In genomic region chr4:153651041-153651960, GRCh38 we compare ENCODE assay signal across 9 cellular contexts. TPM values are rescaled to one million over a fixed set of nuclear protein-coding genes. Genes with fewer than 3 reads are reported as not detected.
DNase-seq lines count a peak whose midpoint lies in the region; ATAC-seq, FAIRE-seq and TF ChIP-seq lines count a peak whose summit lies in the region.
"Had no signal": no experiment of that assay in that cellular context is flagged by ENCODE, and none has a peak within 500 bp of the region (broad histone marks: within the 10 kb centered on the region; RNA-seq: fewer than 3 reads in every experiment).

No MANE protein-coding gene starts in this region.

- H4K20me1 ChIP-seq in PC-9 (ENCODE audit: insufficient read depth) (no peaks in the 10 kb centered on the region), keratinocyte (ENCODE audit: control insufficient read depth, extremely low read depth, insufficient read depth, low read length) (no peaks in the 10 kb centered on the region)

- H3K27ac Mint-ChIP-seq in CD4-positive, alpha-beta T cell: peak overlapping the region; percentile 73

- peak overlapping the region; percentile 16; the same call in 1 of the 2 replicates for H3K4me3 ChIP-seq in PC-9
- H3K4me3 ChIP-seq in keratinocyte (ENCODE audit: control insufficient read depth in 2 of 3, extremely low read depth in 1 of 3, insufficient read depth in 2 of 3, low read depth in 1 of 3, low read length in 3 of 3): no peak overlapping the region

- H3K9me1 ChIP-seq in keratinocyte (ENCODE audit: control insufficient read depth, extremely low read depth, insufficient read depth, low read length): no peaks in the 10 kb centered on the region

- H3K4me1 Mint-ChIP-seq in CD4-positive, alpha-beta T cell (ENCODE audit: low read depth): peaks cover 32% of the 10 kb centered on the region

- no peak overlapping the region for H3K9ac ChIP-seq in keratinocyte (ENCODE audit: control insufficient read depth, extremely low read depth, insufficient read depth, low read length)

- no peak for TF ChIP-seq CTCF in CD4-positive, alpha-beta T cell (IDR thresholded peaks at IDR 0.05)
- TF ChIP-seq CTCF in PC-9 (conservative IDR thresholded peaks at IDR 0.05) (no peak), keratinocyte (optimal IDR thresholded peaks at IDR 0.05 in 1 of 3, IDR thresholded peaks at IDR 0.05 in 1 of 3, conservative IDR thresholded peaks at IDR 0.05 in 1 of 3; ENCODE audit: extremely low read depth in 1 of 3, insufficient read depth in 2 of 3, low read length in 3 of 3) (no peak)

- BruUV-seq in PC-9 (replicated peaks; lab: Mats Ljungman, UMichigan): no TSS peak

- peak; percentile 99 for ATAC-seq in CD4-positive, alpha-beta T cell (ENCODE audit: poor library complexity)
- no peak for ATAC-seq in GM21737 (IDR thresholded peaks at IDR 0.05; ENCODE audit: unreplicated experiment)

- intact Hi-C loops in CD4-positive, alpha-beta T cell (cut with DNase I, micrococcal nuclease): no loop called here
- intact Hi-C loops in PC-9 (cut with micrococcal nuclease; ENCODE audit: unreplicated experiment): no loop called here

- peak overlapping the region; percentile 56 for H3K4me3 Mint-ChIP-seq in CD4-positive, alpha-beta T cell

- H3K9me3 ChIP-seq in CD4-positive, alpha-beta T cell (ENCODE audit: control insufficient read depth, low read length): no peaks in the 10 kb centered on the region
- H3K9me3 ChIP-seq in PC-9 (ENCODE audit: insufficient read depth, low read depth) (no peaks in the 10 kb centered on the region), keratinocyte (ENCODE audit: control insufficient read depth, low read depth, low read length) (no peaks in the 10 kb centered on the region)

- H3K79me2 ChIP-seq in PC-9 (ENCODE audit: low read depth): no peaks in the 10 kb centered on the region
- no peaks in the 10 kb centered on the region for H3K79me2 ChIP-seq in keratinocyte (ENCODE audit: control insufficient read depth, insufficient read depth, low read length)

- no peaks in the 10 kb centered on the region for H3K36me3 Mint-ChIP-seq in CD4-positive, alpha-beta T cell (ENCODE audit: low read depth)

- no peaks in the 10 kb centered on the region for H3K27me3 Mint-ChIP-seq in CD4-positive, alpha-beta T cell

- H3K36me3 ChIP-seq in PC-9 (ENCODE audit: low read depth): no peaks in the 10 kb centered on the region
- no peaks in the 10 kb centered on the region for H3K36me3 ChIP-seq in keratinocyte (ENCODE audit: control insufficient read depth in 2 of 2, extremely low read depth in 1 of 2, insufficient read depth in 2 of 2, low read length in 2 of 2)

- peak overlapping the region; percentile 63 for H3K4me2 ChIP-seq in PC-9
- H3K4me2 ChIP-seq in keratinocyte (ENCODE audit: control insufficient read depth, extremely low read depth, insufficient read depth, low read depth, low read length): peak overlapping the region; percentile 52

- peak overlapping the region; percentile 39; the same call in 1 of the 2 replicates for H2AFZ ChIP-seq in PC-9
- H2AFZ ChIP-seq in keratinocyte (ENCODE audit: control insufficient read depth, low read length): peak overlapping the region; percentile 0

- H3K9me2 ChIP-seq in PC-9 (ENCODE audit: insufficient read depth): no peaks in the 10 kb centered on the region

- no peak overlapping the region for H3K27ac ChIP-seq in CD4-positive, alpha-beta T cell (ENCODE audit: low read depth, low read length)
- H3K27ac ChIP-seq in PC-9 (peak overlapping the region; percentile 73), keratinocyte (ENCODE audit: control insufficient read depth, insufficient read depth, low read length) (peak overlapping the region; percentile 46)

- peak; percentile 55 for FAIRE-seq in keratinocyte (lab: Jason Lieb, UNC)
- FAIRE-seq: TTC549 had no signal

- peaks cover 5% of the 10 kb centered on the region; the same call in 1 of the 2 replicates for H3F3A ChIP-seq in PC-9 (ENCODE audit: insufficient read depth, low read depth)

- dilution Hi-C loops in keratinocyte (cut with MboI; ENCODE audit: extremely low pct_ligation_motif_present, low sequenced_read_pairs): no loop called here

- no peaks in the 10 kb centered on the region for H3K9me3 Mint-ChIP-seq in CD4-positive, alpha-beta T cell

- H3K4me1 ChIP-seq in PC-9 (replicated peaks; ENCODE audit: insufficient read depth): peaks cover 19% of the 10 kb centered on the region
- peaks cover 10% of the 10 kb centered on the region for H3K4me1 ChIP-seq in keratinocyte (ENCODE audit: control insufficient read depth, extremely low read depth, insufficient read depth, low read length)

- CTCF ChIA-PET in CD4-positive, alpha-beta T cell (lab: Charles Lee): interaction anchor here (0.6 kb wide), 1 partner anchor 8 kb away, joined by 3 read pairs; no protein-coding TSS in a partner anchor
- CTCF ChIA-PET in PC-9 (lab: Charles Lee): no interaction called here

- peak in 8 of 10 experiments; percentile 28 to 53 (median 46) for DNase-seq in CD4-positive, alpha-beta T cell
- DNase-seq in PC-9 (no peak), keratinocyte (ENCODE audit: low read depth, low spot score) (no peak), NCI-H82 treated with DMSO at 0.1 percent for 48 hours (lab: John Stamatoyannopoulos, UW; ENCODE audit: unreplicated experiment) (no peak), islet precursor cell (no peak)
- DNase-seq in activated naive CD4-positive, alpha-beta T cell treated with Interleukin-2 at 50 U/mL for 16 hours: peak; percentile 56
- peak; percentile 32 to 34 for DNase-seq in stimulated activated CD8-positive, alpha-beta memory T cell treated with anti-CD3 and anti-CD28 coated beads, Interleukin-15, amount 100 ng/mL, for 48 hours (ENCODE audit: low read depth in 2 of 2)

- POLR2A ChIA-PET in CD4-positive, alpha-beta T cell (lab: Charles Lee): interaction anchor here (1.2 to 1.4 kb wide), 2 partner anchors 8 to 155 kb away, joined by 3 to 6 read pairs; no protein-coding TSS in a partner anchor
- POLR2A ChIA-PET in PC-9 (lab: Charles Lee; ENCODE audit: unreplicated experiment): no interaction called here

- H3K27me3 ChIP-seq in CD4-positive, alpha-beta T cell (ENCODE audit: control insufficient read depth, insufficient read depth, low read length): no peaks in the 10 kb centered on the region
- H3K27me3 ChIP-seq in PC-9 (ENCODE audit: insufficient read depth, low read depth) (no peaks in the 10 kb centered on the region), keratinocyte (ENCODE audit: control insufficient read depth, extremely low read depth, insufficient read depth, low read length) (no peaks in the 10 kb centered on the region)

RNA-seq across cellular contexts. Expression of gene TLR2, which starts 32.8 kb away (rescaled TPM):
- 1 to 10 TPM; 2.8 to 2.9 TPM for total RNA-seq in CD4-positive, alpha-beta T cell
- total RNA-seq in PC-9 (2021): 0.55 and 1.1 TPM in 2 replicates
- polyA plus RNA-seq in keratinocyte: 1.7 to 3.1 TPM (median 1.8 TPM) in 3 replicates
- 0.70 TPM for polyA plus RNA-seq in keratinocyte (2011; ENCODE audit: low read depth)
- 0.32 and 0.56 TPM in 2 replicates for polyA plus RNA-seq in keratinocyte (2011; cell fraction: cytosol; rRNA removed)
- polyA plus RNA-seq in keratinocyte (2011; cell fraction: nucleus; rRNA removed): 5.4 and 7.6 TPM in 2 replicates
- 1.4 and 1.7 TPM in 2 replicates for polyA plus RNA-seq in keratinocyte (2012; ENCODE audit: low replicate concordance)
- 1.4 to 4.3 TPM (median 3.0 TPM) in 3 replicates for polyA minus RNA-seq in keratinocyte
- 1.3 TPM for polyA minus RNA-seq in keratinocyte (2011; cell fraction: cytosol; rRNA and poly(A)+ RNA removed)
- 3.0 and 5.4 TPM in 2 replicates for polyA minus RNA-seq in keratinocyte (2011; cell fraction: nucleus; rRNA and poly(A)+ RNA removed)

Comparison
In these comparisons a context has a peak if more than half of its experiments do, and no peak if none do; other contexts are left out.
1. DNase-seq: peak in CD4-positive, alpha-beta T cell (8 of 10), activated naive CD4-positive, alpha-beta T cell treated with Interleukin-2 at 50 U/mL for 16 hours (single experiment) and stimulated activated CD8-positive, alpha-beta memory T cell treated with anti-CD3 and anti-CD28 coated beads, Interleukin-15, amount 100 ng/mL, for 48 hours (2 of 2); none in PC-9 (0 of 2), keratinocyte (single experiment), NCI-H82 treated with DMSO at 0.1 percent for 48 hours (single experiment) and islet precursor cell (single experiment).